8 cellular contexts compared by ENCODE assay signal in genomic region chr5:139711067-139711851, GRCh38.
A peak's percentile ranks its signal among the peaks of the same experiment; 100 is the strongest.
DNase-seq lines count a peak whose midpoint lies in the region; ATAC-seq and TF ChIP-seq lines count a peak whose summit lies in the region.

No MANE protein-coding gene starts in this region.

- H3K4me1 ChIP-seq in endocrine pancreas (ENCODE audit: control insufficient read depth, insufficient read depth, low read length) (no peaks in the 10 kb centered on the region), mononuclear cell (ENCODE audit: insufficient read depth, low read length) (peaks cover 30% of the 10 kb centered on the region)

- H3K36me3 ChIP-seq in endocrine pancreas (ENCODE audit: control insufficient read depth, insufficient read depth, low read length), result no peaks in the 10 kb centered on the region

- no peaks in the 10 kb centered on the region for H3K27me3 ChIP-seq in endocrine pancreas (ENCODE audit: control insufficient read depth, insufficient read depth, low read length)
- H3K27me3 ChIP-seq in mononuclear cell (ENCODE audit: insufficient read depth, low read length), result peaks cover 18% of the 10 kb centered on the region

- H3K36me3 Mint-ChIP-seq in activated CD8-positive, alpha-beta T cell treated with anti-CD3 and anti-CD28 coated beads for 36 hours (ENCODE audit: low read depth), result no peaks in the 10 kb centered on the region
- no peaks in the 10 kb centered on the region for H3K36me3 Mint-ChIP-seq in stimulated activated naive B cell treated with anti-CD40 and anti-IgM and Interleukin-4, amounts not matched to agents 10 μg/mL and 1 μg/mL and 100 μg/mL, for 72 hours

- H3K27me3 Mint-ChIP-seq in activated CD8-positive, alpha-beta T cell treated with anti-CD3 and anti-CD28 coated beads for 36 hours, result no peaks in the 10 kb centered on the region
- H3K27me3 Mint-ChIP-seq in stimulated activated naive B cell treated with anti-CD40 and anti-IgM and Interleukin-4, amounts not matched to agents 10 μg/mL and 1 μg/mL and 100 μg/mL, for 72 hours, result no peaks in the 10 kb centered on the region

- intact Hi-C loops in activated CD8-positive, alpha-beta T cell treated with anti-CD3 and anti-CD28 coated beads for 36 hours (cut with micrococcal nuclease), result loop anchor here (5.0 kb wide), 1 partner anchor 59 kb away; no protein-coding TSS in a partner anchor

- TF ChIP-seq CTCF in AG10803 (conservative IDR thresholded peaks at IDR 0.05; ENCODE audit: low read length), result peak; percentile 32
- peak; percentile 57 for TF ChIP-seq CTCF in activated CD8-positive, alpha-beta T cell treated with anti-CD3 and anti-CD28 coated beads for 36 hours (IDR thresholded peaks at IDR 0.05)

- POLR2A ChIA-PET in activated CD8-positive, alpha-beta T cell treated with anti-CD3 and anti-CD28 coated beads for 36 hours (lab: Charles Lee), result interaction anchor here (0.8 to 3.7 kb wide), 17 partner anchors 11 to 194 kb away, joined by 3 to 30 read pairs (median 4); no protein-coding TSS in a partner anchor

- H3K4me3 Mint-ChIP-seq in activated CD8-positive, alpha-beta T cell treated with anti-CD3 and anti-CD28 coated beads for 36 hours, result peak overlapping the region; percentile 60
- peak overlapping the region; percentile 78 to 82 for H3K4me3 Mint-ChIP-seq in stimulated activated naive B cell treated with anti-CD40 and anti-IgM and Interleukin-4, amounts not matched to agents 10 μg/mL and 1 μg/mL and 100 μg/mL, for 72 hours

- H3K27ac Mint-ChIP-seq in activated CD8-positive, alpha-beta T cell treated with anti-CD3 and anti-CD28 coated beads for 36 hours, result no peak overlapping the region
- peak overlapping the region; percentile 91 for H3K27ac Mint-ChIP-seq in stimulated activated naive B cell treated with anti-CD40 and anti-IgM and Interleukin-4, amounts not matched to agents 10 μg/mL and 1 μg/mL and 100 μg/mL, for 72 hours

- ATAC-seq in GM21367 (IDR thresholded peaks at IDR 0.05; ENCODE audit: unreplicated experiment) (peak; percentile 39), HG02885 (IDR thresholded peaks at IDR 0.05; ENCODE audit: poor library complexity, unreplicated experiment) (no peak)
- ATAC-seq in activated CD8-positive, alpha-beta T cell treated with anti-CD3 and anti-CD28 coated beads for 36 hours, result peak; percentile 78
- ATAC-seq in stimulated activated naive B cell treated with anti-CD40 and anti-IgM and Interleukin-4, amounts not matched to agents 10 μg/mL and 1 μg/mL and 100 μg/mL, for 72 hours (replicated peaks), result peak; percentile 52 to 55

- no peaks in the 10 kb centered on the region for H3K9me3 Mint-ChIP-seq in activated CD8-positive, alpha-beta T cell treated with anti-CD3 and anti-CD28 coated beads for 36 hours
- H3K9me3 Mint-ChIP-seq in stimulated activated naive B cell treated with anti-CD40 and anti-IgM and Interleukin-4, amounts not matched to agents 10 μg/mL and 1 μg/mL and 100 μg/mL, for 72 hours, result no peaks in the 10 kb centered on the region

- H3K4me3 ChIP-seq in AG10803 (ENCODE audit: low read length), result peak overlapping the region; percentile 58
- H3K4me3 ChIP-seq in endocrine pancreas (ENCODE audit: control insufficient read depth, insufficient read depth, low read length), result peak overlapping the region; percentile 30
- peak overlapping the region; percentile 30 for H3K4me3 ChIP-seq in mononuclear cell (ENCODE audit: low read length)

- H3K9me3 ChIP-seq in endocrine pancreas (ENCODE audit: control insufficient read depth, low read length), result no peaks in the 10 kb centered on the region
- H3K9me3 ChIP-seq in mononuclear cell (ENCODE audit: low read depth, low read length), result no peaks in the 10 kb centered on the region

- peaks cover 21% of the 10 kb centered on the region for H3K4me1 Mint-ChIP-seq in activated CD8-positive, alpha-beta T cell treated with anti-CD3 and anti-CD28 coated beads for 36 hours (ENCODE audit: low read depth)
- peaks cover 24 to 52% of the 10 kb centered on the region in 2 donors for H3K4me1 Mint-ChIP-seq in stimulated activated naive B cell treated with anti-CD40 and anti-IgM and Interleukin-4, amounts not matched to agents 10 μg/mL and 1 μg/mL and 100 μg/mL, for 72 hours

- DNase-seq in AG10803 (ENCODE audit: low read depth) (peak; percentile 29), NCI-H345 (lab: John Stamatoyannopoulos, UW) (peak; percentile 62)
- DNase-seq in activated CD8-positive, alpha-beta T cell treated with anti-CD3 and anti-CD28 coated beads for 36 hours, result peak; percentile 79
- DNase-seq in stimulated activated naive B cell treated with anti-CD40 and anti-IgM and Interleukin-4, amounts not matched to agents 10 μg/mL and 1 μg/mL and 100 μg/mL, for 72 hours, result peak; percentile 36

- peak overlapping the region; percentile 57 for H3K9ac ChIP-seq in endocrine pancreas (ENCODE audit: control insufficient read depth, insufficient read depth, low read length)

- CTCF ChIA-PET in activated CD8-positive, alpha-beta T cell treated with anti-CD3 and anti-CD28 coated beads for 36 hours (lab: Charles Lee), result interaction anchor here (0.7 to 6.3 kb wide), 18 partner anchors 9 to 76 kb away, joined by 3 to 52 read pairs (median 4); no protein-coding TSS in a partner anchor

Comparison
In these comparisons a context has a peak if more than half of its experiments do, and no peak if none do; other contexts are left out.
1. DNase-seq: peak in every context shown above with its lines; median percentile 79 in activated CD8-positive, alpha-beta T cell treated with anti-CD3 and anti-CD28 coated beads for 36 hours; 62 in NCI-H345; 36 in stimulated activated naive B cell treated with anti-CD40 and anti-IgM and Interleukin-4, amounts not matched to agents 10 μg/mL and 1 μg/mL and 100 μg/mL, for 72 hours; 29 in AG10803.